1 cellular context compared by ENCODE assay signal in genomic region chr3:149705416-149705815, GRCh38.
TF ChIP-seq lines count a peak whose summit lies in the region.

No MANE protein-coding gene starts in this region.

TF ChIP-seq in A549, 52 proteins besides CTCF, POLR2A, EP300 and RAD21 (continued from another document):
- TF ChIP-seq RFX5 (IDR thresholded peaks at IDR 0.05) (no peak), CHD4 (IDR thresholded peaks at IDR 0.05; ENCODE audit: borderline replicate concordance) (no peak), RARB (CRISPR knock-in tag; IDR thresholded peaks at IDR 0.05) (no peak)
